ENCODE assay signal across 8 cellular contexts in the genomic region with DNA sequence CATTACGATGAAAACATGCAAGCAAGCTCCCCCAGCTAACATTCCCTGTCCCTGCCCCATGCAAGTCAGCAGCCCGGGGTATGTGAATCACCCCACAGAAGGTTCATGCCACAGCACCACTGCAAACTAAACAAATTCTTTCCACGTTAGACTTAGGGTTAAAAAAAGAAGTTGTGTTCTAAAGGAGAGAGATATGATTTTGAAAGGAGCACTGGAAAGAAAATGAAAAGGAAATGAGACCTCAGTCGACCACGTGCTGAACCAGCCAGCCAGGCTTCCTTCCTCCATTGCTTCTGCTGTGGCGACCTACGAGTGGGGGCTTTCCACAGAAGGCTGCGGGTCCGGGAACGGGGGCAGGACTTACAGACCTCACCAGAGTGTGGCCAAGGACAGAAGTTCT. TPM values are rescaled to one million over a fixed set of nuclear protein-coding genes. Genes with fewer than 3 reads are reported as not detected.
DNase-seq lines count a peak whose midpoint lies in the region; ATAC-seq and TF ChIP-seq lines count a peak whose summit lies in the region.

No MANE protein-coding gene starts in this region.

- TF ChIP-seq CTCF in foreskin keratinocyte (conservative IDR thresholded peaks at IDR 0.05) (no peak), nephron progenitor cell (IDR thresholded peaks at IDR 0.05) (no peak)

- H3K27ac Mint-ChIP-seq in activated T-cell treated with anti-CD3 and anti-CD28 coated beads, Interleukin-2, amount 50 U/mL, for 24 hours = peak overlapping the region; percentile 90
- peak overlapping the region; percentile 86 for H3K27ac Mint-ChIP-seq in stimulated activated effector memory CD8-positive, alpha-beta T cell treated with anti-CD3 and anti-CD28 coated beads, Interleukin-12 subunit alpha, Interleukin-12 subunit beta, amount 100 ng/mL, for 72 hours
- no peak overlapping the region for H3K27ac Mint-ChIP-seq in nephron progenitor cell

- H3K4me1 ChIP-seq in foreskin keratinocyte = peaks cover 24% of the 10 kb centered on the region

- H3K36me3 Mint-ChIP-seq in activated T-cell treated with anti-CD3 and anti-CD28 coated beads, Interleukin-2, amount 50 U/mL, for 24 hours (ENCODE audit: low read depth) = peaks cover 5% of the 10 kb centered on the region
- peaks cover 6% of the 10 kb centered on the region for H3K36me3 Mint-ChIP-seq in stimulated activated effector memory CD8-positive, alpha-beta T cell treated with anti-CD3 and anti-CD28 coated beads, Interleukin-12 subunit alpha, Interleukin-12 subunit beta, amount 100 ng/mL, for 72 hours
- H3K36me3 Mint-ChIP-seq in nephron progenitor cell (ENCODE audit: low read depth) = no peaks in the 10 kb centered on the region

- H3K4me3 Mint-ChIP-seq in activated T-cell treated with anti-CD3 and anti-CD28 coated beads, Interleukin-2, amount 50 U/mL, for 24 hours = peak overlapping the region; percentile 59
- peak overlapping the region; percentile 58 for H3K4me3 Mint-ChIP-seq in stimulated activated effector memory CD8-positive, alpha-beta T cell treated with anti-CD3 and anti-CD28 coated beads, Interleukin-12 subunit alpha, Interleukin-12 subunit beta, amount 100 ng/mL, for 72 hours
- H3K4me3 Mint-ChIP-seq in nephron progenitor cell = no peak overlapping the region

- peak overlapping the region; percentile 59 for H3K27ac ChIP-seq in foreskin keratinocyte

- ATAC-seq in foreskin keratinocyte = peak; percentile 61
- peak; percentile 37 for ATAC-seq in stimulated activated effector memory CD8-positive, alpha-beta T cell treated with anti-CD3 and anti-CD28 coated beads, Interleukin-12 subunit alpha, Interleukin-12 subunit beta, amount 100 ng/mL, for 72 hours
- ATAC-seq in HG02938 (IDR thresholded peaks at IDR 0.05; ENCODE audit: unreplicated experiment) = no peak
- no peak for ATAC-seq in HG03571 (IDR thresholded peaks at IDR 0.05; ENCODE audit: unreplicated experiment)

- peak; percentile 45 for DNase-seq in activated T-cell treated with anti-CD3 and anti-CD28 coated beads for 1 hour (ENCODE audit: low read depth)
- DNase-seq in activated T-cell treated with anti-CD3 and anti-CD28 coated beads for 4 hours = no peak
- DNase-seq in activated T-cell treated with anti-CD3 and anti-CD28 coated beads, Interleukin-2, amount 50 U/mL, for 24 hours = peak; percentile 74
- DNase-seq in foreskin keratinocyte = peak; percentile 71 to 93
- DNase-seq in stimulated activated effector memory CD8-positive, alpha-beta T cell treated with anti-CD3 and anti-CD28 coated beads, Interleukin-12 subunit alpha, Interleukin-12 subunit beta, amount 100 ng/mL, for 72 hours (ENCODE audit: low spot score in 2 of 2) = peak in 1 of 2 donors; percentile 75
- DNase-seq in nephron progenitor cell = no peak

- H3K27me3 ChIP-seq in foreskin keratinocyte = no peaks in the 10 kb centered on the region

- H3K9me3 Mint-ChIP-seq in activated T-cell treated with anti-CD3 and anti-CD28 coated beads, Interleukin-2, amount 50 U/mL, for 24 hours = peaks cover 4% of the 10 kb centered on the region
- no peaks in the 10 kb centered on the region for H3K9me3 Mint-ChIP-seq in stimulated activated effector memory CD8-positive, alpha-beta T cell treated with anti-CD3 and anti-CD28 coated beads, Interleukin-12 subunit alpha, Interleukin-12 subunit beta, amount 100 ng/mL, for 72 hours
- peaks cover 9% of the 10 kb centered on the region for H3K9me3 Mint-ChIP-seq in nephron progenitor cell

- H3K27me3 Mint-ChIP-seq in activated T-cell treated with anti-CD3 and anti-CD28 coated beads, Interleukin-2, amount 50 U/mL, for 24 hours = no peaks in the 10 kb centered on the region
- H3K27me3 Mint-ChIP-seq in nephron progenitor cell (ENCODE audit: low read depth, poor library complexity) = peaks cover 5% of the 10 kb centered on the region

- peaks cover 75% of the 10 kb centered on the region for H3K4me1 Mint-ChIP-seq in activated T-cell treated with anti-CD3 and anti-CD28 coated beads, Interleukin-2, amount 50 U/mL, for 24 hours (ENCODE audit: low read depth)
- H3K4me1 Mint-ChIP-seq in stimulated activated effector memory CD8-positive, alpha-beta T cell treated with anti-CD3 and anti-CD28 coated beads, Interleukin-12 subunit alpha, Interleukin-12 subunit beta, amount 100 ng/mL, for 72 hours = peaks cover 48% of the 10 kb centered on the region
- peaks cover 44% of the 10 kb centered on the region for H3K4me1 Mint-ChIP-seq in nephron progenitor cell

RNA-seq across cellular contexts. Expression of gene ARL4C, which starts 52.0 kb away (rescaled TPM):
- 139 and 150 TPM in 2 replicates for total RNA-seq in foreskin keratinocyte
- 105 and 111 TPM in 2 replicates for polyA plus RNA-seq in foreskin keratinocyte

Comparison
In these comparisons a context has a peak if more than half of its experiments do, and no peak if none do; other contexts are left out.
1. DNase-seq: peak in activated T-cell treated with anti-CD3 and anti-CD28 coated beads for 1 hour (single experiment), activated T-cell treated with anti-CD3 and anti-CD28 coated beads, Interleukin-2, amount 50 U/mL, for 24 hours (single experiment) and foreskin keratinocyte (2 of 2); none in activated T-cell treated with anti-CD3 and anti-CD28 coated beads for 4 hours (single experiment) and nephron progenitor cell (single experiment).
2. ATAC-seq: peak in foreskin keratinocyte (single experiment) and stimulated activated effector memory CD8-positive, alpha-beta T cell treated with anti-CD3 and anti-CD28 coated beads, Interleukin-12 subunit alpha, Interleukin-12 subunit beta, amount 100 ng/mL, for 72 hours (single experiment); none in HG02938 (single experiment) and HG03571 (single experiment).